ENCODE assay signal across 13 cellular contexts in the genomic region with DNA sequence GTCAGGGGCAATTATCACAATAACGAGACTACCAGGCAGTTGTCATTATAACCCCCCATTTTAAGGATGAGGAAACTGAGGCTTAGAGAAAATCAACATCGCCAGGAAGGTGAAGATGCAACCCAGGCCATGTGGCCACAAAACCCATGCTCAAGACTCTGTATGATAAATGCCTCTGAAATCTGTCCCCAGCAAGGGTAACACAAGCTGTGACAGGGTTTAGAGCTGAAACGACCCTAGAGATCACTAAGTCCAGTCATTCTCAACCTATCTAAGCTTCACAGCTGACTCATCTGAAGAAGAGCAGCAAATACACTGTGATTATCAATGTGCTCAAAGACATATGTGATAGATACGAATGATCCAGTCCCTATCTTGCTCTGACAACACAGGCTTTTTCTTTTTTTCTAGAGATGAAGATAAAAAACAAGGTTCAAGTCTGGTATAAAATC. TPM values are rescaled to one million over a fixed set of nuclear protein-coding genes. Genes with fewer than 3 reads are reported as not detected.
A peak's percentile ranks its signal among the peaks of the same experiment; 100 is the strongest.
DNase-seq lines count a peak whose midpoint lies in the region; ATAC-seq and TF ChIP-seq lines count a peak whose summit lies in the region.
"Had no signal": no experiment of that assay in that cellular context is flagged by ENCODE, and none has a peak within 500 bp of the region (broad histone marks: within the 10 kb centered on the region; RNA-seq: fewer than 3 reads in every experiment).

No MANE protein-coding gene starts in this region.

- TF ChIP-seq CTCF in GM20000 (IDR thresholded peaks at IDR 0.05; ENCODE audit: extremely low read depth, missing control alignments), result no peak
- no peak for TF ChIP-seq CTCF in Panc1 (IDR thresholded peaks at IDR 0.05)

- H3K9me3 ChIP-seq in Panc1 (ENCODE audit: control insufficient read depth, insufficient read depth, low read depth, low read length) (no peaks in the 10 kb centered on the region), aorta (ENCODE audit: control insufficient read depth, low read length) (no peaks in the 10 kb centered on the region)
- H3K9me3 ChIP-seq: colonic mucosa had no signal

- CTCF ChIA-PET in Panc1 (lab: Charles Lee), result no interaction called here

- H3K36me3 ChIP-seq in Panc1 (ENCODE audit: control insufficient read depth, insufficient read depth, low read length) (no peaks in the 10 kb centered on the region), aorta (ENCODE audit: control insufficient read depth in 1 of 2, insufficient read depth in 2 of 2, low read length in 1 of 2) (no peaks in the 10 kb centered on the region)
- H3K36me3 ChIP-seq: colonic mucosa had no signal

- in situ Hi-C loops in Panc1 (cut with HindIII; ENCODE audit: low pct_unique_long_range_greater_than_20kb, low sequenced_read_pairs), result no loop called here

- ATAC-seq in GM18502 (IDR thresholded peaks at IDR 0.05; ENCODE audit: poor library complexity, unreplicated experiment) (peak; percentile 74), HG02973 (IDR thresholded peaks at IDR 0.05; ENCODE audit: unreplicated experiment) (peak; percentile 72), Panc1 (no peak), aorta (ENCODE audit: low FRiP score) (no peak)

- H3K27me3 ChIP-seq in Panc1 (ENCODE audit: control insufficient read depth, insufficient read depth, low read length) (no peaks in the 10 kb centered on the region), aorta (ENCODE audit: control insufficient read depth in 1 of 2, insufficient read depth in 2 of 2, low read length in 1 of 2) (no peaks in the 10 kb centered on the region)
- H3K27me3 ChIP-seq: colonic mucosa had no signal

- BruUV-seq in Panc1 (replicated peaks; lab: Mats Ljungman, UMichigan), result no TSS peak

- H3K4me1 ChIP-seq in Panc1 (ENCODE audit: control insufficient read depth, insufficient read depth, low read length), result peaks cover 20% of the 10 kb centered on the region
- H3K4me1 ChIP-seq in aorta (ENCODE audit: control insufficient read depth in 1 of 2, insufficient read depth in 2 of 2, low read length in 2 of 2), result no peaks in the 10 kb centered on the region

- H3K27ac ChIP-seq in Panc1 (ENCODE audit: low read length), result peak overlapping the region; percentile 44
- no peak overlapping the region for H3K27ac ChIP-seq in aorta (ENCODE audit: low read depth in 1 of 2, low read length in 2 of 2)
- H3K27ac ChIP-seq: colonic mucosa, HL-60 had no signal

- H3K4me3 ChIP-seq in Panc1 (ENCODE audit: low read depth in 2 of 2, low read length in 2 of 2) (no peak overlapping the region), aorta (ENCODE audit: low read length in 2 of 2) (no peak overlapping the region)
- H3K4me3 ChIP-seq: colonic mucosa had no signal

- intact Hi-C loops in Panc1 (cut with micrococcal nuclease; ENCODE audit: unreplicated experiment), result no loop called here
- intact Hi-C loops in aorta (cut with DNase I), result no loop called here

- WGBS in aorta, 2 donors, result 92 to 93% methylated on average over 4 of the region's 4 CpGs

- DNase-seq in GM20000 (ENCODE audit: low spot score) (peak; percentile 25), Panc1 (ENCODE audit: low read depth, low spot score) (no peak), aorta (no peak), retina (no peak), NCI-H446 treated with DMSO at 0.1 percent for 48 hours (lab: John Stamatoyannopoulos, UW) (no peak)
- no peak for DNase-seq in activated effector memory CD4-positive, alpha-beta T cell treated with Interleukin-2 at 50 U/mL for 16 hours
- DNase-seq: CD4-positive, alpha-beta memory T cell; colonic mucosa; foreskin melanocyte; trophoblast cell had no signal

- POLR2A ChIA-PET in Panc1 (lab: Charles Lee), result no interaction called here

RNA-seq across cellular contexts. Expression of gene ARHGAP18, which starts 47.0 kb away (rescaled TPM):
- total RNA-seq in Panc1 (2021; ENCODE audit: unreplicated experiment) (11.6 TPM), aorta (10 to 100 TPM; 16.3 to 24.4 TPM)
- polyA plus RNA-seq in Panc1 (2012; ENCODE audit: insufficient read length), result 1.6 TPM
- 10 to 100 TPM in 1 of 2 donors, 1 to 10 TPM in 1; 8.0 to 15.0 TPM for polyA plus RNA-seq in aorta

Comparison
In these comparisons a context has a peak if more than half of its experiments do, and no peak if none do; other contexts are left out.
1. ATAC-seq: peak in GM18502 (single experiment) and HG02973 (single experiment); none in Panc1 (single experiment) and aorta (single experiment).